In the genomic region with DNA sequence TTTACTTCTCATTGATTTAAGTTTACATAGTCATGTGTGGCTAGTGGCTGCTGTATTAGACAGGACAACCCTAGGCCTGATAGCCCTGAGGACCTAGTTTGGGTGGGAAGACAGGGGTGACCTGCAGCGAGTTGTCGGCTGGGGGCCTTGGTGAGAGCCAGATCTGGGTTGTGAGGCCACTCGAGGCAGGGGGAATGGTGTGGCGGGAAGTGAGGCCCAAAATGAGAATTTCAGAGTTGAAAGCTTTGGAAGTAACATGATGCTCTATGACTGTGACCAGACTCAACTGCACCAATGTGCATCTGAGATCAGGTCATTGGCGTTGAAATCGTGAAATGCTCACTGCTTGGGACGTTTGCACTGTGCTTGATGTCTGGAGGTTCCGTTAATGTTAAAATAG, we compare ENCODE assay signal across 28 cellular contexts.
"Had no signal": no experiment of that assay in that cellular context is flagged by ENCODE, and none has a peak within 500 bp of the region (broad histone marks: within the 10 kb centered on the region; RNA-seq: fewer than 3 reads in every experiment).

No MANE protein-coding gene starts in this region.

- H3K27me3 Mint-ChIP-seq: naive thymus-derived CD8-positive, alpha-beta T cell; progenitor cell of endocrine pancreas had no signal

- H3K27ac ChIP-seq: left lung, lower lobe of right lung, neutrophil, ovary, right atrium auricular region, skin epidermis, stomach, testis, thyroid gland, transverse colon, upper lobe of left lung, vagina had no signal

- DNase-seq: hippocampal formation; kidney glomerular epithelial cell; left colon; left lung; lower lobe of right lung; mammary epithelial cell; mesenchymal stem cell; naive thymus-derived CD8-positive, alpha-beta T cell; occipital lobe; ovary; stimulated activated CD4-positive, alpha-beta T cell treated with anti-CD3 and anti-CD28 coated beads, Interleukin-12 subunit alpha, Interleukin-12 subunit beta, amount 100 ng/mL, for 4 hours; stimulated activated CD4-positive, alpha-beta T cell treated with anti-CD3 and anti-CD28 coated beads, Interleukin-15, amount 100 ng/mL, for 24 hours; stimulated activated CD4-positive, alpha-beta T cell treated with anti-CD3 and anti-CD28 coated beads, Interleukin-2, amount 100 ng/mL, for 24 hours; stimulated activated CD4-positive, alpha-beta T cell treated with anti-CD3 and anti-CD28 coated beads, Interleukin-4, amount 100 ng/mL, for 1 hour; stimulated activated naive CD4-positive, alpha-beta T cell; stomach; testis; thyroid gland; transverse colon; upper lobe of left lung had no signal

- H3K27me3 ChIP-seq: left lung, neutrophil, ovary, right atrium auricular region, stomach, testis, thyroid gland, transverse colon, upper lobe of left lung, vagina had no signal

- H3K4me3 Mint-ChIP-seq: nephron, neural crest cell had no signal

- H3K36me3 ChIP-seq: left lung, lower lobe of right lung, neutrophil, ovary, right atrium auricular region, stomach, thyroid gland, transverse colon, upper lobe of left lung, vagina had no signal

- H3K9me3 ChIP-seq: left lung, lower lobe of right lung, neutrophil, ovary, right atrium auricular region, stomach, testis, thyroid gland, transverse colon, upper lobe of left lung, vagina had no signal

- ATAC-seq: left lung, lower lobe of right lung, sciatic nerve had no signal

- H3K27ac Mint-ChIP-seq: nephron, progenitor cell of endocrine pancreas had no signal

- H3K4me3 ChIP-seq: left lung, lower lobe of right lung, ovary, right atrium auricular region, skin epidermis, stomach, testis, thyroid gland, transverse colon, upper lobe of left lung, vagina had no signal

- H3K4me1 ChIP-seq: right atrium auricular region, testis, vagina had no signal
